22 cellular contexts compared by ENCODE assay signal in genomic region chr5:108125771-108126511, GRCh38.
DNase-seq lines count a peak whose midpoint lies in the region; ATAC-seq, FAIRE-seq and TF ChIP-seq lines count a peak whose summit lies in the region.
"Had no signal": no experiment of that assay in that cellular context is flagged by ENCODE, and none has a peak within 500 bp of the region (broad histone marks: within the 10 kb centered on the region; RNA-seq: fewer than 3 reads in every experiment).

No MANE protein-coding gene starts in this region.

- FAIRE-seq in HepG2 (lab: Jason Lieb, UNC): no peak

- H3K27ac ChIP-seq in HepG2 (ENCODE audit: extremely low read length, insufficient read depth, low read length): no peak overlapping the region
- no peak overlapping the region for H3K27ac ChIP-seq in right lobe of liver
- H3K27ac ChIP-seq: 22Rv1, Peyer's patch had no signal

- TF ChIP-seq POLR2A in HepG2 (IDR thresholded peaks at IDR 0.05; ENCODE audit: insufficient read depth in 1 of 2, low read depth in 2 of 2, low read length in 2 of 2): no peak
- no peak for TF ChIP-seq POLR2A in right lobe of liver (IDR thresholded peaks at IDR 0.05)

- no peaks in the 10 kb centered on the region for H3K36me3 ChIP-seq in HepG2 (replicated peaks in 1 of 2; ENCODE audit: control insufficient read depth in 1 of 2, insufficient read depth in 2 of 2, low read length in 2 of 2)
- no peaks in the 10 kb centered on the region for H3K36me3 ChIP-seq in right lobe of liver
- H3K36me3 ChIP-seq: Peyer's patch had no signal

- 44% methylated on average over 3 of the region's 3 CpGs for WGBS in HepG2 (ENCODE audit: low lambda C conversion rate)
- 83% methylated on average over 3 of the region's 3 CpGs for WGBS in right lobe of liver (ENCODE audit: insufficient coverage, low coverage, low lambda C conversion rate, missing lambda C conversion rate)

- no peak overlapping the region for H2AFZ ChIP-seq in HepG2 (ENCODE audit: low read length)

- no peak overlapping the region for H3K9ac ChIP-seq in HepG2 (ENCODE audit: insufficient read depth, low read depth, low read length)
- H3K9ac ChIP-seq: SK-N-SH had no signal

- CTCF ChIA-PET in HepG2 (lab: Yijun Ruan, JAX; ENCODE audit: low intra/inter-chr PET ratio, low total read pairs): no interaction called here

- H3K9me3 ChIP-seq in HepG2 (ENCODE audit: low read length) (no peaks in the 10 kb centered on the region), right lobe of liver (no peaks in the 10 kb centered on the region)
- H3K9me3 ChIP-seq: Peyer's patch, SK-N-SH had no signal

- H3K4me1 ChIP-seq in HepG2 (ENCODE audit: insufficient read depth, low read length): peaks cover 12% of the 10 kb centered on the region
- no peaks in the 10 kb centered on the region for H3K4me1 ChIP-seq in right lobe of liver
- H3K4me1 ChIP-seq: Peyer's patch had no signal

- H3K4me2 ChIP-seq in HepG2 (ENCODE audit: low read depth, low read length): peak overlapping the region; percentile 18
- H3K4me2 ChIP-seq: SK-N-SH had no signal

- no TSS peak for BruUV-seq in HepG2 (replicated peaks; lab: Mats Ljungman, UMichigan)

- no peak overlapping the region for H3K4me3 ChIP-seq in HepG2 (replicated peaks in 1 of 3; ENCODE audit: insufficient read depth in 1 of 3, low read depth in 2 of 3, low read length in 3 of 3)
- H3K4me3 ChIP-seq in right lobe of liver: no peak overlapping the region
- H3K4me3 ChIP-seq: Peyer's patch had no signal

- TF ChIP-seq EP300 in HepG2 (IDR thresholded peaks at IDR 0.05; ENCODE audit: low read depth in 2 of 2, low read length in 2 of 2) (no peak; a peak in 1 of 4 replicates), HepG2 (CRISPR knock-in tag; IDR thresholded peaks at IDR 0.05; ENCODE audit: borderline replicate concordance) (no peak)

- no peaks in the 10 kb centered on the region for H4K20me1 ChIP-seq in HepG2 (ENCODE audit: insufficient read depth, low read length)

- intact Hi-C loops in HepG2 (cut with micrococcal nuclease; ENCODE audit: unreplicated experiment) (loop anchor here (2.0 kb wide), 1 partner anchor 43 kb away; no protein-coding TSS in a partner anchor), right lobe of liver (cut with DNase I) (no loop called here)

- no peaks in the 10 kb centered on the region for H3K27me3 ChIP-seq in HepG2 (ENCODE audit: control insufficient read depth in 1 of 2, insufficient read depth in 2 of 2, low read length in 2 of 2)
- H3K27me3 ChIP-seq in right lobe of liver: no peaks in the 10 kb centered on the region
- H3K27me3 ChIP-seq: Peyer's patch had no signal

- in situ Hi-C loops in HepG2 (cut with HindIII; ENCODE audit: extremely low pct_ligation_motif_present, low pct_unique_long_range_greater_than_20kb): no loop called here

- no peak for TF ChIP-seq CTCF in HepG2 (CRISPR knock-in tag; IDR thresholded peaks at IDR 0.05)
- no peak for TF ChIP-seq CTCF in right lobe of liver (IDR thresholded peaks at IDR 0.05)

- no peak for TF ChIP-seq RAD21 in HepG2 (CRISPR knock-in tag; IDR thresholded peaks at IDR 0.05)

- DNase-seq in HepG2 (ENCODE audit: low spot score) (peak; percentile 18), right lobe of liver (no peak), C1 segment of cervical spinal cord (lab: John Stamatoyannopoulos, UW) (no peak), SHP77 (lab: John Stamatoyannopoulos, UW) (no peak), kidney tubule cell (ENCODE audit: low spot score) (no peak), DMS153 (lab: John Stamatoyannopoulos, UW) (no peak)
- DNase-seq: Calu3, H7, IMR-90, KG1, NCI-H1092, NCI-H1417 treated with DMSO at 0.1 percent for 48 hours, NCI-H1694 treated with DMSO at 0.1 percent for 48 hours, NCI-H2081, NCI-H2227 treated with DMSO at 0.1 percent for 48 hours, NCI-H526 treated with DMSO at 0.1 percent for 48 hours, Peyer's patch, SK-N-SH, SW 1271 had no signal

- peak; percentile 77 for ATAC-seq in HepG2
- ATAC-seq in right lobe of liver: no peak
- peak; percentile 65 for ATAC-seq in GM21390 (IDR thresholded peaks at IDR 0.05; ENCODE audit: unreplicated experiment)
- ATAC-seq in HG02973 (IDR thresholded peaks at IDR 0.05; ENCODE audit: unreplicated experiment): peak; percentile 62

- no peaks in the 10 kb centered on the region for H3K79me2 ChIP-seq in HepG2 (ENCODE audit: insufficient read depth, low read length)

- POLR2A ChIA-PET in HepG2 (lab: Yijun Ruan, JAX): no interaction called here

TF ChIP-seq in HepG2, 621 proteins besides CTCF, POLR2A, EP300 and RAD21:
- TF ChIP-seq ZBTB25 (CRISPR knock-in tag; IDR thresholded peaks at IDR 0.05) (no peak), ARID5B (CRISPR knock-in tag; IDR thresholded peaks at IDR 0.05) (0 out of 2 replicates have a peak, but pooled peaks have one; percentile 20), SIX1 (CRISPR knock-in tag; IDR thresholded peaks at IDR 0.05; ENCODE audit: borderline replicate concordance) (peak; percentile 66), SIX4 (CRISPR knock-in tag; IDR thresholded peaks at IDR 0.05) (peak; percentile 71)
TF ChIP-seq in HepG2: peak in this region for 3.

Comparison
In these comparisons a context has a peak if more than half of its experiments do, and no peak if none do; other contexts are left out.
1. ATAC-seq: peak in HepG2 (single experiment), GM21390 (single experiment) and HG02973 (single experiment); none in right lobe of liver (0 of 4).